In genomic region chr2:10814571-10815331, GRCh38 we compare ENCODE assay signal across 1 cellular context.
TF ChIP-seq lines count a peak whose summit lies in the region.

No MANE protein-coding gene starts in this region.

TF ChIP-seq in GM23338, 12 proteins besides CTCF, POLR2A, EP300 and RAD21 (continued from another document):
- no peak for TF ChIP-seq ZNF462 (CRISPR knock-in tag; IDR thresholded peaks at IDR 0.05)
- no peak for TF ChIP-seq NANOG (IDR thresholded peaks at IDR 0.05; ENCODE audit: borderline replicate concordance)
- no peak for TF ChIP-seq STAT1 (IDR thresholded peaks at IDR 0.05; ENCODE audit: unreplicated experiment)
